8 cellular contexts compared by ENCODE assay signal in genomic region chr15:38072007-38072506, GRCh38.
DNase-seq lines count a peak whose midpoint lies in the region; ATAC-seq and FAIRE-seq lines count a peak whose summit lies in the region.

No MANE protein-coding gene starts in this region.

- no peaks in the 10 kb centered on the region for H3K36me3 Mint-ChIP-seq in activated CD8-positive, alpha-beta memory T cell treated with anti-CD3 and anti-CD28 coated beads, Interleukin-2, amount 10 ng/mL, durations not matched to agents 7 days and 5 days
- H3K36me3 Mint-ChIP-seq in effector memory CD8-positive, alpha-beta T cell (ENCODE audit: insufficient read depth) = peaks cover 5% of the 10 kb centered on the region
- no peaks in the 10 kb centered on the region for H3K36me3 Mint-ChIP-seq in natural killer cell treated with Interleukin-12 subunit alpha and Interleukin-12 subunit beta and Interleukin-15 and Interleukin-18, amount 100 ng/mL, for 72 hours

- peaks cover 92% of the 10 kb centered on the region for H3K27me3 Mint-ChIP-seq in activated CD8-positive, alpha-beta memory T cell treated with anti-CD3 and anti-CD28 coated beads, Interleukin-2, amount 10 ng/mL, durations not matched to agents 7 days and 5 days
- H3K27me3 Mint-ChIP-seq in effector memory CD8-positive, alpha-beta T cell = peaks cover 0 to 35% of the 10 kb centered on the region in 2 donors
- H3K27me3 Mint-ChIP-seq in natural killer cell treated with Interleukin-12 subunit alpha and Interleukin-12 subunit beta and Interleukin-15 and Interleukin-18, amount 100 ng/mL, for 72 hours = peaks cover 21 to 62% of the 10 kb centered on the region in 2 donors

- peak overlapping the region; percentile 54 for H3K4me3 Mint-ChIP-seq in activated CD8-positive, alpha-beta memory T cell treated with anti-CD3 and anti-CD28 coated beads, Interleukin-2, amount 10 ng/mL, durations not matched to agents 7 days and 5 days
- peak overlapping the region; percentile 76 to 79 for H3K4me3 Mint-ChIP-seq in effector memory CD8-positive, alpha-beta T cell
- peak overlapping the region; percentile 66 for H3K4me3 Mint-ChIP-seq in natural killer cell treated with Interleukin-12 subunit alpha and Interleukin-12 subunit beta and Interleukin-15 and Interleukin-18, amount 100 ng/mL, for 72 hours

- ATAC-seq in activated CD8-positive, alpha-beta memory T cell treated with anti-CD3 and anti-CD28 coated beads, Interleukin-2, amount 10 ng/mL, durations not matched to agents 7 days and 5 days = peak; percentile 17
- peak; percentile 36 for ATAC-seq in effector memory CD8-positive, alpha-beta T cell (replicated peaks)
- ATAC-seq in natural killer cell treated with Interleukin-12 subunit alpha and Interleukin-12 subunit beta and Interleukin-15 and Interleukin-18, amount 100 ng/mL, for 72 hours = peak; percentile 2 to 33

- no peak for FAIRE-seq in HTR-8/SVneo (lab: Jason Lieb, UNC)

- H3K4me1 Mint-ChIP-seq in activated CD8-positive, alpha-beta memory T cell treated with anti-CD3 and anti-CD28 coated beads, Interleukin-2, amount 10 ng/mL, durations not matched to agents 7 days and 5 days = peaks cover 31% of the 10 kb centered on the region
- H3K4me1 Mint-ChIP-seq in effector memory CD8-positive, alpha-beta T cell (ENCODE audit: low read depth in 2 of 2) = peaks cover 17 to 18% of the 10 kb centered on the region in 2 donors
- peaks cover 25 to 32% of the 10 kb centered on the region in 2 donors for H3K4me1 Mint-ChIP-seq in natural killer cell treated with Interleukin-12 subunit alpha and Interleukin-12 subunit beta and Interleukin-15 and Interleukin-18, amount 100 ng/mL, for 72 hours (ENCODE audit: low read depth in 2 of 2)

- peak; percentile 54 for DNase-seq in activated CD8-positive, alpha-beta memory T cell treated with anti-CD3 and anti-CD28 coated beads, Interleukin-2, amount 10 ng/mL, durations not matched to agents 7 days and 5 days
- no peak for DNase-seq in activated CD8-positive, alpha-beta memory T cell treated with anti-CD3 and anti-CD28 coated beads, Interleukin-2, amount 50 U/mL, for 48 hours
- DNase-seq in NOMO-1 (lab: John Stamatoyannopoulos, UW; ENCODE audit: unreplicated experiment in 2 of 2) = peak; percentile 67 to 68
- no peak for DNase-seq in effector memory CD8-positive, alpha-beta T cell
- DNase-seq in natural killer cell treated with Interleukin-12 subunit alpha and Interleukin-12 subunit beta and Interleukin-15 and Interleukin-18, amount 100 ng/mL, for 72 hours (ENCODE audit: low spot score) = no peak
- no peak for DNase-seq in AG08396 (ENCODE audit: low spot score)
- no peak for DNase-seq in NCI-H2196 (lab: John Stamatoyannopoulos, UW; ENCODE audit: unreplicated experiment)
- no peak for DNase-seq in HTR-8/SVneo (ENCODE audit: insufficient read length, low spot score)

- H3K9me3 Mint-ChIP-seq in activated CD8-positive, alpha-beta memory T cell treated with anti-CD3 and anti-CD28 coated beads, Interleukin-2, amount 10 ng/mL, durations not matched to agents 7 days and 5 days (ENCODE audit: low read depth) = no peaks in the 10 kb centered on the region
- no peaks in the 10 kb centered on the region for H3K9me3 Mint-ChIP-seq in effector memory CD8-positive, alpha-beta T cell
- H3K9me3 Mint-ChIP-seq in natural killer cell treated with Interleukin-12 subunit alpha and Interleukin-12 subunit beta and Interleukin-15 and Interleukin-18, amount 100 ng/mL, for 72 hours = no peaks in the 10 kb centered on the region

- CTCF ChIA-PET in activated CD8-positive, alpha-beta memory T cell treated with anti-CD3 and anti-CD28 coated beads, Interleukin-2, amount 10 ng/mL, durations not matched to agents 7 days and 5 days (lab: Charles Lee) = interaction anchor here (1.4 kb wide), 1 partner anchor 12 kb away, joined by 6 read pairs; no protein-coding TSS in a partner anchor

- no peak overlapping the region for H3K27ac Mint-ChIP-seq in activated CD8-positive, alpha-beta memory T cell treated with anti-CD3 and anti-CD28 coated beads, Interleukin-2, amount 10 ng/mL, durations not matched to agents 7 days and 5 days
- H3K27ac Mint-ChIP-seq in effector memory CD8-positive, alpha-beta T cell = peak overlapping the region; percentile 23 to 46
- H3K27ac Mint-ChIP-seq in natural killer cell treated with Interleukin-12 subunit alpha and Interleukin-12 subunit beta and Interleukin-15 and Interleukin-18, amount 100 ng/mL, for 72 hours = peak overlapping the region in 1 of 2 donors; percentile 37

Comparison
In these comparisons a context has a peak if more than half of its experiments do, and no peak if none do; other contexts are left out.
1. DNase-seq: peak in activated CD8-positive, alpha-beta memory T cell treated with anti-CD3 and anti-CD28 coated beads, Interleukin-2, amount 10 ng/mL, durations not matched to agents 7 days and 5 days (single experiment) and NOMO-1 (2 of 2); none in activated CD8-positive, alpha-beta memory T cell treated with anti-CD3 and anti-CD28 coated beads, Interleukin-2, amount 50 U/mL, for 48 hours (single experiment), effector memory CD8-positive, alpha-beta T cell (0 of 3), natural killer cell treated with Interleukin-12 subunit alpha and Interleukin-12 subunit beta and Interleukin-15 and Interleukin-18, amount 100 ng/mL, for 72 hours (single experiment), AG08396 (single experiment), NCI-H2196 (single experiment) and HTR-8/SVneo (single experiment).
2. Peak in every context shown above with its lines, with median percentiles within 50 percentile points of each other: ATAC-seq and H3K4me3 Mint-ChIP-seq.